ENCODE assay signal across 1 cellular context in the genomic region with DNA sequence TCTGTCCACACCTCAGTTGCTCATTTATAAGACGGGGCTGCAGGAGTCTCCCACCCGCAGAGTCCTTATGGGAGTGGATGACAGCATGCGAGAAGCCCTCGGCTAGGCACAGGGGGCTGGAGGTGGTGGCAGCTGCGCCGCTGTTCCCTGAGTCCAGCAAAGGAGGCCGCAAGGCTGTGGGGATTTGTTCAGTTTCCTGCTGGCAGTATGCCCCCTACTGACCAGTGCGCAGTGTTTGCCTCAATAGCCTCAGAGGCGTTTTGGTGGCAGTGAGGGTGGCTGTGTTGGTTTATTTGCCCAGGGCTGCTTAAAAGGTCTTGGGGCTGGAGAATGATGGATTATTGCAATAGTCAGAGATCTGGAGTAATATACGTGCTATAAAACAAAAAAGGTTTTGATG.
TF ChIP-seq lines count a peak whose summit lies in the region.

No MANE protein-coding gene starts in this region.

TF ChIP-seq in GM23338, 12 proteins besides CTCF, POLR2A, EP300 and RAD21 (continued from another document):
- TF ChIP-seq, protein P1, sequence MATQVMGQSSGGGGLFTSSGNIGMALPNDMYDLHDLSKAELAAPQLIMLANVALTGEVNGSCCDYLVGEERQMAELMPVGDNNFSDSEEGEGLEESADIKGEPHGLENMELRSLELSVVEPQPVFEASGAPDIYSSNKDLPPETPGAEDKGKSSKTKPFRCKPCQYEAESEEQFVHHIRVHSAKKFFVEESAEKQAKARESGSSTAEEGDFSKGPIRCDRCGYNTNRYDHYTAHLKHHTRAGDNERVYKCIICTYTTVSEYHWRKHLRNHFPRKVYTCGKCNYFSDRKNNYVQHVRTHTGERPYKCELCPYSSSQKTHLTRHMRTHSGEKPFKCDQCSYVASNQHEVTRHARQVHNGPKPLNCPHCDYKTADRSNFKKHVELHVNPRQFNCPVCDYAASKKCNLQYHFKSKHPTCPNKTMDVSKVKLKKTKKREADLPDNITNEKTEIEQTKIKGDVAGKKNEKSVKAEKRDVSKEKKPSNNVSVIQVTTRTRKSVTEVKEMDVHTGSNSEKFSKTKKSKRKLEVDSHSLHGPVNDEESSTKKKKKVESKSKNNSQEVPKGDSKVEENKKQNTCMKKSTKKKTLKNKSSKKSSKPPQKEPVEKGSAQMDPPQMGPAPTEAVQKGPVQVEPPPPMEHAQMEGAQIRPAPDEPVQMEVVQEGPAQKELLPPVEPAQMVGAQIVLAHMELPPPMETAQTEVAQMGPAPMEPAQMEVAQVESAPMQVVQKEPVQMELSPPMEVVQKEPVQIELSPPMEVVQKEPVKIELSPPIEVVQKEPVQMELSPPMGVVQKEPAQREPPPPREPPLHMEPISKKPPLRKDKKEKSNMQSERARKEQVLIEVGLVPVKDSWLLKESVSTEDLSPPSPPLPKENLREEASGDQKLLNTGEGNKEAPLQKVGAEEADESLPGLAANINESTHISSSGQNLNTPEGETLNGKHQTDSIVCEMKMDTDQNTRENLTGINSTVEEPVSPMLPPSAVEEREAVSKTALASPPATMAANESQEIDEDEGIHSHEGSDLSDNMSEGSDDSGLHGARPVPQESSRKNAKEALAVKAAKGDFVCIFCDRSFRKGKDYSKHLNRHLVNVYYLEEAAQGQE (IDR thresholded peaks at IDR 0.05; ENCODE audit: unreplicated experiment): no peak
- TF ChIP-seq, protein P2, sequence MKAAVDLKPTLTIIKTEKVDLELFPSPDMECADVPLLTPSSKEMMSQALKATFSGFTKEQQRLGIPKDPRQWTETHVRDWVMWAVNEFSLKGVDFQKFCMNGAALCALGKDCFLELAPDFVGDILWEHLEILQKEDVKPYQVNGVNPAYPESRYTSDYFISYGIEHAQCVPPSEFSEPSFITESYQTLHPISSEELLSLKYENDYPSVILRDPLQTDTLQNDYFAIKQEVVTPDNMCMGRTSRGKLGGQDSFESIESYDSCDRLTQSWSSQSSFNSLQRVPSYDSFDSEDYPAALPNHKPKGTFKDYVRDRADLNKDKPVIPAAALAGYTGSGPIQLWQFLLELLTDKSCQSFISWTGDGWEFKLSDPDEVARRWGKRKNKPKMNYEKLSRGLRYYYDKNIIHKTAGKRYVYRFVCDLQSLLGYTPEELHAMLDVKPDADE (IDR thresholded peaks at IDR 0.05): no peak
- TF ChIP-seq ZNF331 (CRISPR knock-in tag; IDR thresholded peaks at IDR 0.05; ENCODE audit: low read depth): no peak
- TF ChIP-seq EZH2phosphoT487 (IDR thresholded peaks at IDR 0.05; ENCODE audit: unreplicated experiment): no peak
- TF ChIP-seq STAT1 (IDR thresholded peaks at IDR 0.05; ENCODE audit: unreplicated experiment): no peak
- TF ChIP-seq ZNF114 (CRISPR knock-in tag; IDR thresholded peaks at IDR 0.05): no peak
- TF ChIP-seq POLR2AphosphoS5 (IDR thresholded peaks at IDR 0.05; ENCODE audit: low read depth): no peak
- TF ChIP-seq CREB1 (CRISPR knock-in tag; IDR thresholded peaks at IDR 0.05; ENCODE audit: low read depth): no peak
- no peak for TF ChIP-seq NANOG (IDR thresholded peaks at IDR 0.05; ENCODE audit: borderline replicate concordance)
- no peak for TF ChIP-seq EZH2 (IDR thresholded peaks at IDR 0.05; ENCODE audit: low read depth, unreplicated experiment)
- TF ChIP-seq JUNB (IDR thresholded peaks at IDR 0.05; ENCODE audit: unreplicated experiment): no peak
TF ChIP-seq in GM23338: peak in this region for 0.
